In genomic region chr18:43043626-43044025, GRCh38 we compare ENCODE assay signal across 34 cellular contexts.
"Had no signal": no experiment of that assay in that cellular context is flagged by ENCODE, and none has a peak within 500 bp of the region (broad histone marks: within the 10 kb centered on the region; RNA-seq: fewer than 3 reads in every experiment).

No MANE protein-coding gene starts in this region.

- H3K9me3 ChIP-seq: body of pancreas, breast epithelium had no signal

- DNase-seq: activated B cell treated with CpG ODN at 0.5 μM for 24 hours; activated CD4-positive, alpha-beta memory T cell treated with anti-CD3 and anti-CD28 coated beads for 36 hours; activated CD4-positive, alpha-beta T cell treated with anti-CD3 and anti-CD28 coated beads for 4 hours; activated CD4-positive, alpha-beta T cell treated with anti-CD3 and anti-CD28 coated beads, Interleukin-2, amount 10 ng/mL, durations not matched to agents 24 days and 14 days; activated CD4-positive, alpha-beta T cell treated with anti-CD3 and anti-CD28 coated beads, Interleukin-2, amount 50 U/mL, for 1 hour; activated CD4-positive, alpha-beta T cell treated with anti-CD3 and anti-CD28 coated beads, Interleukin-2, amount 50 U/mL, for 4 hours; activated CD4-positive, CD25-positive, alpha-beta regulatory T cell treated with anti-CD3 and anti-CD28 coated beads, Interleukin-2, amount 50 U/mL, for 72 hours; activated CD8-positive, alpha-beta memory T cell treated with anti-CD3 and anti-CD28 coated beads, Interleukin-2, amount 50 U/mL, for 4 hours; activated CD8-positive, alpha-beta T cell treated with anti-CD3 and anti-CD28 coated beads for 36 hours; activated effector memory CD4-positive, alpha-beta T cell treated with anti-CD3 and anti-CD28 coated beads, Interleukin-2, amount 50 U/mL, for 16 hours; activated gamma-delta T cell treated with Interleukin-2 at 50 U/mL for 16 hours; activated naive CD4-positive, alpha-beta T cell; activated naive CD4-positive, alpha-beta T cell treated with anti-CD3 and anti-CD28 coated beads for 36 hours; activated naive CD4-positive, alpha-beta T cell treated with anti-CD3 and anti-CD28 coated beads, Interleukin-2, amount 50 U/mL, for 16 hours; activated naive CD8-positive, alpha-beta T cell treated with anti-CD3 and anti-CD28 coated beads for 36 hours; activated T-cell treated with anti-CD3 and anti-CD28 coated beads for 4 hours; activated T-cell treated with anti-CD3 and anti-CD28 coated beads, Interleukin-2, amount 50 U/mL, for 1 hour; activated T-cell treated with anti-CD3 and anti-CD28 coated beads, Interleukin-2, amount 50 U/mL, for 4 hours; activated T-cell treated with anti-CD3 and anti-CD28 coated beads, Interleukin-2, amount 50 U/mL, for 72 hours; adrenal gland; amniotic stem cell; aorta; body of pancreas; brain microvascular endothelial cell; central memory CD4-positive, alpha-beta T cell; T-helper 1 cell; T-helper 2 cell; T-helper 9 cell had no signal

- FAIRE-seq: astrocyte, TTC549 had no signal

- H3K4me3 ChIP-seq: adrenal gland, body of pancreas, breast epithelium had no signal

- ATAC-seq: activated CD8-positive, alpha-beta T cell treated with anti-CD3 and anti-CD28 coated beads for 36 hours; activated naive CD4-positive, alpha-beta T cell treated with anti-CD3 and anti-CD28 coated beads, Interleukin-2, amount 50 U/mL, for 72 hours; activated T-cell treated with anti-CD3 and anti-CD28 coated beads, Interleukin-2, amount 50 U/mL, for 4 hours; activated T-cell treated with anti-CD3 and anti-CD28 coated beads, Interleukin-2, amount 50 U/mL, for 72 hours; activated T-helper 17 cell treated with anti-CD3 and anti-CD28 coated beads, Interleukin-2, amount 50 U/mL, for 72 hours; body of pancreas had no signal

- H3K27ac ChIP-seq: adrenal gland, body of pancreas, brain microvascular endothelial cell, breast epithelium, VCaP had no signal

- H3K36me3 ChIP-seq: adrenal gland, brain microvascular endothelial cell, breast epithelium had no signal

- H3K4me1 ChIP-seq: adrenal gland, body of pancreas, breast epithelium had no signal
